In the genomic region with DNA sequence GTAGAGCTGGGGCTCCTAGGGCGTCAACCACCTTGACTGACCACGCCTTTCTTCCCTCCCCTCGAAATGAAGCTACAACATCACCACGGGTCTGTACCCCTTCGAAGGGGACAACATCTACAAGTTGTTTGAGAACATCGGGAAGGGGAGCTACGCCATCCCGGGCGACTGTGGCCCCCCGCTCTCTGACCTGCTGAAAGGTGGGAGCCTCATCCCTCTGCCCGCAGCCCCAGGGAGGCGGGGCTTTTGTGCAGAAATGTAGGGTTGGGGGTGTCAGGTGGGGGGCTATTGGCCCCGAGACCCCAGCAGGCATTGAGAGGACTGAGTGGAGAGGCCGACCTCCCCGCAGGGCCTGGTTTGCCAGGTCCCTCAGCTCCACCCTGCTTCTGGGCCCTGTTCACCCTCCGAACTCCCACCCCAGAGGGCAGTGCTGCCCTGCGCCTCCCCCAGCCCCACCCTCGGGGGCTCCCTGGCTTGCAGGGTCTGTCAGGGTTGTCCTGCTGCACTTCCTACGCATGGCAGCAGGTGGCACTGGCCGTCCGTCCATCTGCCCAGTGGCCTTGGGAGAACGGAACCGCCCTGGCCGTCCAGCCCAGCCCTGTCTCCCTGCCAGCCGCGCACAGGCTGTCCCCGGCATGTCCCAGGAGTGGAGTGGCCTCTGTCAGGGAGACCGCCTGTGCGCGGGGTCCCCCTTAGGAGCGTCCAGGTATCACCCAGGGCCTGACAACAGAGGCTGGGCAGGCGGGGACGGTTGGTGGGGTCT, we compare ENCODE assay signal across 8 cellular contexts. TPM values are rescaled to one million over a fixed set of nuclear protein-coding genes. Genes with fewer than 3 reads are reported as not detected.
DNase-seq lines count a peak whose midpoint lies in the region; ATAC-seq, FAIRE-seq and TF ChIP-seq lines count a peak whose summit lies in the region.
"Had no signal": no experiment of that assay in that cellular context is flagged by ENCODE, and none has a peak within 500 bp of the region (broad histone marks: within the 10 kb centered on the region; RNA-seq: fewer than 3 reads in every experiment).

No MANE protein-coding gene starts in this region.

- H3K4me1 ChIP-seq in keratinocyte (ENCODE audit: control insufficient read depth, extremely low read depth, insufficient read depth, low read length) (peaks cover 6% of the 10 kb centered on the region), tibial nerve (peaks cover 0 to 84% (median 33%) of the 10 kb centered on the region in 4 donors)

- H3K9me3 ChIP-seq in keratinocyte (ENCODE audit: control insufficient read depth, low read depth, low read length), result no peaks in the 10 kb centered on the region
- H3K9me3 ChIP-seq in tibial nerve, result no peaks in the 10 kb centered on the region

- peak in 1 of 2 donors; percentile 17 for TF ChIP-seq EP300 in tibial nerve (IDR thresholded peaks at IDR 0.05)

- CTCF ChIA-PET in MCF 10A (lab: Yijun Ruan, JAX), result interaction anchor here (0.9 to 1.3 kb wide), 4 partner anchors 9 to 66 kb away, joined by 3 to 4 read pairs (median 4); no protein-coding TSS in a partner anchor

- H3K4me1 Mint-ChIP-seq in MCF 10A (ENCODE audit: insufficient read depth, unreplicated experiment), result peaks cover 9% of the 10 kb centered on the region

- no peak overlapping the region for H3K27ac ChIP-seq in HL-60 (replicated peaks)
- H3K27ac ChIP-seq in keratinocyte (ENCODE audit: control insufficient read depth, insufficient read depth, low read length), result no peak overlapping the region
- peak overlapping the region in 3 of 4 donors; percentile 32 to 93 (median 83) for H3K27ac ChIP-seq in tibial nerve

- H3K36me3 ChIP-seq in keratinocyte (ENCODE audit: control insufficient read depth in 2 of 2, extremely low read depth in 1 of 2, insufficient read depth in 2 of 2, low read length in 2 of 2), result peaks cover 23 to 27% of the 10 kb centered on the region in 2 experiments
- H3K36me3 ChIP-seq in tibial nerve, result peaks cover 0 to 67% (median 13%) of the 10 kb centered on the region in 3 donors

- no peak overlapping the region for H2AFZ ChIP-seq in keratinocyte (ENCODE audit: control insufficient read depth, low read length)

- POLR2A ChIA-PET in MCF 10A (lab: Yijun Ruan, JAX), result no interaction called here

- H4K20me1 ChIP-seq in keratinocyte (ENCODE audit: control insufficient read depth, extremely low read depth, insufficient read depth, low read length), result peaks cover 5% of the 10 kb centered on the region

- peaks cover 21% of the 10 kb centered on the region for H3K36me3 Mint-ChIP-seq in MCF 10A (ENCODE audit: insufficient read depth, unreplicated experiment)

- no peak for FAIRE-seq in keratinocyte (lab: Jason Lieb, UNC)

- no peak for TF ChIP-seq POLR2A in tibial nerve (IDR thresholded peaks at IDR 0.05)

- no peaks in the 10 kb centered on the region for H3K27me3 Mint-ChIP-seq in MCF 10A (ENCODE audit: insufficient read depth, unreplicated experiment)

- 54 to 60% methylated on average over 25 to 32 of the region's 33 CpGs for WGBS in tibial nerve, 2 donors

- TF ChIP-seq CTCF in HL-60 (IDR thresholded peaks at IDR 0.05; ENCODE audit: insufficient read depth, low read length), result peak; percentile 35
- peak; percentile 71 for TF ChIP-seq CTCF in MCF 10A (IDR thresholded peaks at IDR 0.05; ENCODE audit: unreplicated experiment)
- peak; percentile 21 to 79 (median 57) for TF ChIP-seq CTCF in keratinocyte (optimal IDR thresholded peaks at IDR 0.05 in 1 of 3, IDR thresholded peaks at IDR 0.05 in 1 of 3, conservative IDR thresholded peaks at IDR 0.05 in 1 of 3; ENCODE audit: extremely low read depth in 1 of 3, insufficient read depth in 2 of 3, low read length in 3 of 3)
- peak; percentile 66 to 90 (median 80) for TF ChIP-seq CTCF in tibial nerve (IDR thresholded peaks at IDR 0.05)

- H3K4me3 Mint-ChIP-seq in MCF 10A (ENCODE audit: unreplicated experiment), result no peak overlapping the region

- no peak for DNase-seq in HL-60 (ENCODE audit: low read depth in 1 of 2, low spot score in 1 of 2)
- no peak for DNase-seq in MCF 10A (ENCODE audit: unreplicated experiment)
- no peak for DNase-seq in keratinocyte (ENCODE audit: low read depth, low spot score)
- DNase-seq in tibial nerve (ENCODE audit: low spot score in 2 of 2), result peak in 1 of 2 donors; percentile 51
- no peak for DNase-seq in MV-4-11 (lab: John Stamatoyannopoulos, UW)

- H3K9me3 Mint-ChIP-seq in MCF 10A (ENCODE audit: unreplicated experiment), result no peaks in the 10 kb centered on the region

- H3K4me3 ChIP-seq in HL-60 (replicated peaks; ENCODE audit: insufficient read depth, low read length) (no peak overlapping the region), keratinocyte (ENCODE audit: control insufficient read depth in 2 of 3, extremely low read depth in 1 of 3, insufficient read depth in 2 of 3, low read depth in 1 of 3, low read length in 3 of 3) (no peak overlapping the region), tibial nerve (no peak overlapping the region)
- H3K4me3 ChIP-seq: skin epidermis had no signal

- no TSS peak for BruUV-seq in MCF 10A (replicated peaks; lab: Mats Ljungman, UMichigan)

- H3K79me2 ChIP-seq in keratinocyte (ENCODE audit: control insufficient read depth, insufficient read depth, low read length), result peaks cover 35% of the 10 kb centered on the region

- no peaks in the 10 kb centered on the region for H3K27me3 ChIP-seq in HL-60 (ENCODE audit: insufficient read depth, poor library complexity, severe bottlenecking)
- H3K27me3 ChIP-seq in keratinocyte (ENCODE audit: control insufficient read depth, extremely low read depth, insufficient read depth, low read length), result no peaks in the 10 kb centered on the region
- H3K27me3 ChIP-seq in tibial nerve, result no peaks in the 10 kb centered on the region

- no peaks in the 10 kb centered on the region for H3K9me1 ChIP-seq in keratinocyte (ENCODE audit: control insufficient read depth, extremely low read depth, insufficient read depth, low read length)

- H3K9ac ChIP-seq in keratinocyte (ENCODE audit: control insufficient read depth, extremely low read depth, insufficient read depth, low read length), result no peak overlapping the region

- H3K4me2 ChIP-seq in keratinocyte (ENCODE audit: control insufficient read depth, extremely low read depth, insufficient read depth, low read depth, low read length), result no peak overlapping the region

- ATAC-seq in GM18498 (IDR thresholded peaks at IDR 0.05; ENCODE audit: unreplicated experiment) (no peak), HG02642 (IDR thresholded peaks at IDR 0.05; ENCODE audit: poor library complexity, unreplicated experiment) (no peak)

- intact Hi-C loops in MCF 10A (cut with micrococcal nuclease), result no loop called here

- dilution Hi-C loops in keratinocyte (cut with MboI; ENCODE audit: extremely low pct_ligation_motif_present, low sequenced_read_pairs), result no loop called here

- no peak overlapping the region for H3K27ac Mint-ChIP-seq in MCF 10A (ENCODE audit: low read depth, unreplicated experiment)

RNA-seq across cellular contexts. Expression of a gene that starts 15.7 kb away (rescaled TPM):
- total RNA-seq in MCF 10A (2022) (63.1 and 65.6 TPM in 2 replicates), tibial nerve (10 to 100 TPM; 52.5 to 91.2 (median 68.7) TPM)
- 24.6 to 31.4 TPM (median 28.1 TPM) in 3 replicates for polyA plus RNA-seq in keratinocyte
- polyA plus RNA-seq in keratinocyte (2011; ENCODE audit: low read depth), result 21.6 TPM
- 13.7 and 27.8 TPM in 2 replicates for polyA plus RNA-seq in keratinocyte (2011; cell fraction: cytosol; rRNA removed)
- polyA plus RNA-seq in keratinocyte (2011; cell fraction: nucleus; rRNA removed), result 47.3 and 54.0 TPM in 2 replicates
- polyA plus RNA-seq in keratinocyte (2012; ENCODE audit: low replicate concordance), result 26.4 and 38.3 TPM in 2 replicates
- polyA minus RNA-seq in keratinocyte, result 19.7 to 42.7 TPM (median 21.9 TPM) in 3 replicates
- polyA minus RNA-seq in keratinocyte (2011; cell fraction: cytosol; rRNA and poly(A)+ RNA removed), result 56.2 TPM
- polyA minus RNA-seq in keratinocyte (2011; cell fraction: nucleus; rRNA and poly(A)+ RNA removed), result 25.7 and 29.2 TPM in 2 replicates

RNA-seq across cellular contexts. Expression of a gene that starts 16.5 kb away (rescaled TPM):
- total RNA-seq in MCF 10A (2022) (7.0 and 8.2 TPM in 2 replicates), tibial nerve (1 to 10 TPM in 2 of 4 donors, under 1 TPM in 2; 0.22 to 3.9 (median 1.4) TPM)
- polyA plus RNA-seq in keratinocyte, result 0.93 to 2.8 TPM (median 1.2 TPM) in 3 replicates
- polyA plus RNA-seq in keratinocyte (2011; ENCODE audit: low read depth), result 0.51 TPM
- polyA plus RNA-seq in keratinocyte (2011; cell fraction: cytosol; rRNA removed), result 0.55 and 1.9 TPM in 2 replicates
- polyA plus RNA-seq in keratinocyte (2011; cell fraction: nucleus; rRNA removed), result 3.6 and 6.2 TPM in 2 replicates
- polyA plus RNA-seq in keratinocyte (2012; ENCODE audit: low replicate concordance), result 3.5 and 3.6 TPM in 2 replicates
- 0.30 to 1.2 TPM (median 1.2 TPM) in 3 replicates for polyA minus RNA-seq in keratinocyte
- 11.5 TPM for polyA minus RNA-seq in keratinocyte (2011; cell fraction: cytosol; rRNA and poly(A)+ RNA removed)
- polyA minus RNA-seq in keratinocyte (2011; cell fraction: nucleus; rRNA and poly(A)+ RNA removed), result 3.4 and 7.1 TPM in 2 replicates

RNA-seq across cellular contexts. Expression of a gene that starts 20.2 kb away (rescaled TPM):
- total RNA-seq in MCF 10A (2022), result 256 and 258 TPM in 2 replicates
- polyA plus RNA-seq in keratinocyte, result 51.3 to 95.4 TPM (median 80.0 TPM) in 3 replicates
- 74.6 TPM for polyA plus RNA-seq in keratinocyte (2011; ENCODE audit: low read depth)
- 33.2 and 137 TPM in 2 replicates for polyA plus RNA-seq in keratinocyte (2011; cell fraction: cytosol; rRNA removed)
- polyA plus RNA-seq in keratinocyte (2011; cell fraction: nucleus; rRNA removed), result 27.1 and 36.2 TPM in 2 replicates
- 91.2 and 205 TPM in 2 replicates for polyA plus RNA-seq in keratinocyte (2012; ENCODE audit: low replicate concordance)
- polyA minus RNA-seq in keratinocyte, result 23.4 to 39.5 TPM (median 25.4 TPM) in 3 replicates
- polyA minus RNA-seq in keratinocyte (2011; cell fraction: cytosol; rRNA and poly(A)+ RNA removed), result 297 TPM
- polyA minus RNA-seq in keratinocyte (2011; cell fraction: nucleus; rRNA and poly(A)+ RNA removed), result 29.9 and 36.3 TPM in 2 replicates
- total RNA-seq in tibial nerve, result 100 to 1,000 TPM in 3 of 4 donors, 10 to 100 TPM in 1; 67.5 to 140 (median 127) TPM

RNA-seq across cellular contexts. Expression of a gene that starts 27.1 kb away (rescaled TPM):
- total RNA-seq in MCF 10A (2022), result 73.6 and 96.9 TPM in 2 replicates
- 4.7 to 14.1 TPM (median 6.8 TPM) in 3 replicates for polyA plus RNA-seq in keratinocyte
- polyA plus RNA-seq in keratinocyte (2011; ENCODE audit: low read depth), result 9.3 TPM
- polyA plus RNA-seq in keratinocyte (2011; cell fraction: cytosol; rRNA removed), result 3.8 and 6.9 TPM in 2 replicates
- 23.5 and 31.4 TPM in 2 replicates for polyA plus RNA-seq in keratinocyte (2011; cell fraction: nucleus; rRNA removed)
- 23.0 and 30.3 TPM in 2 replicates for polyA plus RNA-seq in keratinocyte (2012; ENCODE audit: low replicate concordance)
- polyA minus RNA-seq in keratinocyte, result 5.9 to 26.1 TPM (median 6.6 TPM) in 3 replicates
- 44.9 TPM for polyA minus RNA-seq in keratinocyte (2011; cell fraction: cytosol; rRNA and poly(A)+ RNA removed)
- polyA minus RNA-seq in keratinocyte (2011; cell fraction: nucleus; rRNA and poly(A)+ RNA removed), result 31.4 and 35.8 TPM in 2 replicates
- 10 to 100 TPM; 17.4 to 51.9 (median 39.4) TPM for total RNA-seq in tibial nerve

RNA-seq across cellular contexts. Expression of a gene that starts 47.3 kb away (rescaled TPM):
- total RNA-seq in MCF 10A (2022) (99.6 and 123 TPM in 2 replicates), tibial nerve (100 to 1,000 TPM in 1 of 4 donors, 10 to 100 TPM in 3; 26.6 to 105 (median 39.3) TPM)
- 10.9 to 19.4 TPM (median 13.1 TPM) in 3 replicates for polyA plus RNA-seq in keratinocyte
- 12.9 TPM for polyA plus RNA-seq in keratinocyte (2011; ENCODE audit: low read depth)
- 6.0 and 14.5 TPM in 2 replicates for polyA plus RNA-seq in keratinocyte (2011; cell fraction: cytosol; rRNA removed)
- polyA plus RNA-seq in keratinocyte (2011; cell fraction: nucleus; rRNA removed), result 32.2 and 48.0 TPM in 2 replicates
- 17.3 and 24.6 TPM in 2 replicates for polyA plus RNA-seq in keratinocyte (2012; ENCODE audit: low replicate concordance)
- polyA minus RNA-seq in keratinocyte, result 14.6 to 40.2 TPM (median 23.0 TPM) in 3 replicates
- polyA minus RNA-seq in keratinocyte (2011; cell fraction: cytosol; rRNA and poly(A)+ RNA removed), result 32.6 TPM
- polyA minus RNA-seq in keratinocyte (2011; cell fraction: nucleus; rRNA and poly(A)+ RNA removed), result 36.5 and 41.8 TPM in 2 replicates

Comparison
In these comparisons a context has a peak if more than half of its experiments do, and no peak if none do; other contexts are left out.
1. H3K27ac ChIP-seq: peak in tibial nerve (3 of 4); none in HL-60 (single experiment) and keratinocyte (single experiment).
2. Peak in every context shown above with its lines, with median percentiles within 50 percentile points of each other: CTCF ChIP-seq.